In the genomic region with DNA sequence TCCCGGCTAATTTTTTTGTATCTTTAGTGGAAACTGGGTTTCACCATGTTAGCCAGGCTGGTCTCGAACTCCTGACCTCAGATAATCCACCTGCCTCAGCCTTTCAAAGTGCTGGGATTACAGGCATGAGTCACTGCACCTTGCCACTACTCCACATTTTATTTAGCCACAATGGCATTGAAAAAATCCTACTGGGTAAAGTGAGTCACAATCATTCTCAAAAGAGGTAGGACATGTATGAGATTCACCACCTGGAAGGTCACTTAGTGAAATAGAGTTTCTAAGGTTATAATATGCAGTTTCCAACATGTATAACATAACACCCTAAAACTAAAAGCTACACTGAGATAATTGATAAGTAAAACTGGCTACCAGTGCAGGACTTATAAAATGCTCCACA, we compare ENCODE assay signal across 31 cellular contexts.
"Had no signal": no experiment of that assay in that cellular context is flagged by ENCODE, and none has a peak within 500 bp of the region (broad histone marks: within the 10 kb centered on the region; RNA-seq: fewer than 3 reads in every experiment).

No MANE protein-coding gene starts in this region.

- H3K4me3 ChIP-seq: ascending aorta, gastroesophageal sphincter, hepatocyte, psoas muscle, sigmoid colon, stomach, thyroid gland, upper lobe of left lung, vagina had no signal

- H3K79me2 ChIP-seq: hepatocyte, parathyroid adenoma had no signal

- ATAC-seq: activated CD4-positive, CD25-positive, alpha-beta regulatory T cell treated with anti-CD3 and anti-CD28 coated beads, Interleukin-2, amount 50 U/mL, for 24 hours; gastroesophageal sphincter; naive thymus-derived CD8-positive, alpha-beta T cell; psoas muscle; stimulated activated memory B cell treated with anti-CD40 and anti-IgM and Interleukin-4, amounts not matched to agents 10 μg/mL and 1 μg/mL and 100 μg/mL, for 72 hours had no signal

- H3K9ac ChIP-seq: parathyroid adenoma had no signal

- H3K4me1 ChIP-seq: parathyroid adenoma, psoas muscle, thyroid gland had no signal

- H2AFZ ChIP-seq: hepatocyte, parathyroid adenoma had no signal

- H3K27ac ChIP-seq: ascending aorta, brain microvascular endothelial cell, gastroesophageal sphincter, hepatocyte, parathyroid adenoma, psoas muscle, sigmoid colon, thyroid gland, upper lobe of left lung, vagina, VCaP had no signal

- H3K36me3 ChIP-seq: ascending aorta, brain microvascular endothelial cell, gastroesophageal sphincter, sigmoid colon, stomach, thyroid gland, upper lobe of left lung, vagina had no signal

- H3K9me3 ChIP-seq: ascending aorta, gastroesophageal sphincter, psoas muscle, sigmoid colon, stomach, thyroid gland, upper lobe of left lung, vagina had no signal

- H3K4me2 ChIP-seq: hepatocyte had no signal

- H3K27me3 ChIP-seq: ascending aorta, brain microvascular endothelial cell, gastroesophageal sphincter, hepatocyte, stomach, thyroid gland, upper lobe of left lung, vagina had no signal

- DNase-seq: activated CD4-positive, alpha-beta T cell treated with anti-CD3 and anti-CD28 coated beads for 48 hours; activated CD4-positive, alpha-beta T cell treated with anti-CD3 and anti-CD28 coated beads, Interleukin-2, amount 50 U/mL, for 48 hours; activated CD8-positive, alpha-beta memory T cell treated with anti-CD3 and anti-CD28 coated beads for 24 hours; activated gamma-delta T cell; activated naive CD4-positive, alpha-beta T cell treated with anti-CD3 and anti-CD28 coated beads, Interleukin-2, amount 10 ng/mL, durations not matched to agents 7 days and 5 days; activated naive CD8-positive, alpha-beta T cell treated with anti-CD3 and anti-CD28 coated beads, Interleukin-2, amount 10 ng/mL, durations not matched to agents 7 days and 5 days; activated T-cell treated with anti-CD3 and anti-CD28 coated beads, Interleukin-2, amount 50 U/mL, for 1 hour; brain microvascular endothelial cell; caudate nucleus; cortex of kidney; kidney; left colon; naive thymus-derived CD8-positive, alpha-beta T cell; occipital lobe; psoas muscle; sigmoid colon; small intestine; stimulated activated CD4-positive, alpha-beta T cell treated with anti-CD3 and anti-CD28 coated beads, Interleukin-1b, Interleukin-23, amount 100 ng/mL, for 48 hours; stimulated activated CD4-positive, alpha-beta T cell treated with anti-CD3 and anti-CD28 coated beads, Interleukin-4, amount 100 ng/mL, for 4 hours; stimulated activated CD8-positive, alpha-beta memory T cell treated with anti-CD3 and anti-CD28 coated beads, Interleukin-4, amount 100 ng/mL, for 48 hours; stomach; thyroid gland; upper lobe of left lung had no signal
